Comparison of ENCODE assay signal across 8 cellular contexts in genomic region chr9:35072461-35073275, GRCh38.
DNase-seq lines count a peak whose midpoint lies in the region; ATAC-seq and TF ChIP-seq lines count a peak whose summit lies in the region.

TSS of gene VCP (minus strand) at chr9:35072625. CDS start at chr9:35072353, 272 bp downstream.

- peak; percentile 83 for ATAC-seq in GM19035 (IDR thresholded peaks at IDR 0.05; ENCODE audit: unreplicated experiment)
- ATAC-seq in HG03354 (IDR thresholded peaks at IDR 0.05; ENCODE audit: poor library complexity, severe bottlenecking, unreplicated experiment): peak; percentile 88
- ATAC-seq in activated CD4-positive, CD25-positive, alpha-beta regulatory T cell treated with anti-CD3 and anti-CD28 coated beads, Interleukin-2, amount 50 U/mL, for 24 hours: peak; percentile 83 to 87

- TF ChIP-seq CTCF in AG09319 (IDR thresholded peaks at IDR 0.05; ENCODE audit: low read depth, low read length): no peak

- DNase-seq in AG09319 (ENCODE audit: extremely low read depth, low read depth): peak; percentile 97
- DNase-seq in NCI-H446 treated with DMSO at 0.1 percent for 48 hours (lab: John Stamatoyannopoulos, UW): peak; percentile 99
- peak; percentile 100 for DNase-seq in cerebellar cortex (ENCODE audit: low spot score)
- peak; percentile 99 for DNase-seq in iris pigment epithelial cell (ENCODE audit: low read depth)
- peak; percentile 92 for DNase-seq in stimulated activated CD4-positive, alpha-beta T cell treated with anti-CD3 and anti-CD28 coated beads, Interleukin-12 subunit alpha, Interleukin-12 subunit beta, amount 100 ng/mL, for 4 hours

Comparison
In these comparisons a context has a peak if more than half of its experiments do, and no peak if none do; other contexts are left out.
1. Peak in every context shown above with its lines: DNase-seq and ATAC-seq.